Comparison of ENCODE assay signal across 1 cellular context in the genomic region with DNA sequence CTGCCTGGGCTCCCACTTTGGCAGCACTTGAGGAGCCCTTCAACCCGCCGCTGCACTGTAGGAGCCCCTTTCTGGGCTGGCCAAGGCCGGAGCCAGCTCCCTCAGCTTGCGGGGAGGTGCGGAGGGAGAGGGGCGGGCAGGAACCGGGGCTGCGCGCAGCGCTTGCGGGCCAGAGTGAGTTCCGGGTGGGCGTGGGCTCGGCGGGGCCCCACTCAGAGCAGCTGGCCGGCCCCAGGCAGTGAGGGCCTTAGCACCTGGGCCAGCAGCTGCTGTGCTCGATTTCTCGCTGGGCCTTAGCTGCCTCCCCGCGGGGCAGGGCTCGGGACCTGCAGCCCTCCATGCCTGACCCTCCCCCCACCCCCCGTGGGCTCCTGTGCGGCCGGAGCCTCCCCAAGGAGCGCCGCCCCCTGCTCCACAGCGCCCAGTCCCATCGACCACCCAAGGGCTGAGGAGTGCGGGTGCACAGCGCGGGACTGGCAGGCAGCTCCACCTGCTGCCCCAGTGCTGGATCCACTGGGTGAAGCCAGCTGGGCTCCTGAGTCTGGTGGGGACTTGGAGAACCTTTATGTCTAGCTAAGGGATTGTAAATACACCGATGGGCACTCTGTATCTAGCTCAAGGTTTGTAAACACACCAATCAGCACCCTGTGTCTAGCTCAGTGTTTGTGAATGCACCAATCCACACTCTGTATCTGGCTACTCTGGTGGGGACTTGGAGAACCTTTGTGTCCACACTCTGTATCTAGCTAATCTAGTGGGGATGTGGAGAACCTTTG. TPM values are rescaled to one million over a fixed set of nuclear protein-coding genes. Genes with fewer than 3 reads are reported as not detected.
"Had no signal": no experiment of that assay in that cellular context is flagged by ENCODE, and none has a peak within 500 bp of the region (broad histone marks: within the 10 kb centered on the region; RNA-seq: fewer than 3 reads in every experiment).

No MANE protein-coding gene starts in this region.

RNA-seq across cellular contexts. Expression of gene CES3, which starts 13.3 kb away (rescaled TPM):
- total RNA-seq: pulmonary artery endothelial cell had no signal
